16 cellular contexts compared by ENCODE assay signal in the genomic region with DNA sequence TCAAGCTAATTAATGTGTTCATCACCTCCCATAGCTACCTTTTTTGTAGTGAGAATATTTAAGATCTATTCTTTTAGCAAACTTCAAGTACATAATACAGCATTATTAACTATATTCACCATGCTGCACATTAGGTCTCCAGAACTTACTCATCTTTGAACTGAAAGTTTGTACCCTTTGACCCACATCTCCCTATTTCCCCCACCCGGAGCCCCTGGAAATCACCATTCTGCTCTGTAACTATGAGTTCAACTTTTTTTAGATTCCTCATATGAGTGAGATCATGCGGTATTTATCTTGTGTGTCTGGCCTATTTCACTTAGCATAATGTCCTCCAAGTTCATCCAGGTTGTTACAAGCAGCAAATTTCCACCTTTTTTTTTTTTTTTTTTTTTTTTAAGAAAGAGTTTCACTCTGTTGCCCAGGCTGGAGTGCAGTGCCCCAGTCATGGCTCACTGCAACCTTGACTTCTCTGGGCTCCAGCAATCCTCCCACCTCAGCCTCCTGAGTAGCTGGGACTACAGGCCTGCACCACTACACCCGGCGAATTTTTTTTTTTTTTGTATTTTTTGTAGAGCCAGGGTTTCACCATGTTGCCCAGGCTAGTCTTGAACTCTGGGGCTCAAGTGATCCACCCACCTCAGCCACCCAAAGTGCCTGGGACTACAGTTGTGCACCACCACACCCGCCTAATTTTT.
DNase-seq lines count a peak whose midpoint lies in the region; ATAC-seq lines count a peak whose summit lies in the region.
"Had no signal": no experiment of that assay in that cellular context is flagged by ENCODE, and none has a peak within 500 bp of the region (broad histone marks: within the 10 kb centered on the region; RNA-seq: fewer than 3 reads in every experiment).

No MANE protein-coding gene starts in this region.

- peak; percentile 77 for ATAC-seq in GM18873 (IDR thresholded peaks at IDR 0.05; ENCODE audit: low FRiP score, unreplicated experiment)
- peak; percentile 85 for ATAC-seq in GM21529 (IDR thresholded peaks at IDR 0.05; ENCODE audit: unreplicated experiment)
- peak; percentile 75 for ATAC-seq in HG03045 (IDR thresholded peaks at IDR 0.05; ENCODE audit: unreplicated experiment)
- no peak for ATAC-seq in T-helper 17 cell
- ATAC-seq: activated CD8-positive, alpha-beta T cell treated with anti-CD3 and anti-CD28 coated beads, Interleukin-2, amount 10 ng/mL, durations not matched to agents 7 days and 5 days had no signal

- H3K36me3 Mint-ChIP-seq in T-helper 17 cell (ENCODE audit: low read depth) = peaks cover 5% of the 10 kb centered on the region
- H3K36me3 Mint-ChIP-seq in immature natural killer cell = peaks cover 0 to 4% (median 4%) of the 10 kb centered on the region in 3 donors
- H3K36me3 Mint-ChIP-seq: activated naive CD8-positive, alpha-beta T cell treated with anti-CD3 and anti-CD28 coated beads for 36 hours had no signal

- no peaks in the 10 kb centered on the region for H3K9me3 ChIP-seq in T-helper 17 cell (ENCODE audit: control insufficient read depth, low read length, poor library complexity, severe bottlenecking)

- H3K4me1 Mint-ChIP-seq in T-helper 17 cell (peaks cover 9% of the 10 kb centered on the region), immature natural killer cell (peaks cover 11 to 28% of the 10 kb centered on the region in 2 donors)
- H3K4me1 Mint-ChIP-seq: H9 had no signal

- DNase-seq in T-helper 17 cell (no peak), DMS 273 (lab: John Stamatoyannopoulos, UW; ENCODE audit: unreplicated experiment) (no peak), AML-193 (lab: John Stamatoyannopoulos, UW) (no peak), immature natural killer cell (no peak), NCI-H2171 treated with DMSO at 0.1 percent for 48 hours (lab: John Stamatoyannopoulos, UW) (no peak)
- DNase-seq: activated CD8-positive, alpha-beta T cell treated with anti-CD3 and anti-CD28 coated beads, Interleukin-2, amount 10 ng/mL, durations not matched to agents 7 days and 5 days; activated naive CD8-positive, alpha-beta T cell treated with anti-CD3 and anti-CD28 coated beads for 36 hours; CD4-positive, alpha-beta memory T cell; H9; Kasumi-1; OCI-M1; posterior cingulate gyrus; stimulated activated naive CD4-positive, alpha-beta T cell treated with Interleukin-2 at 50 U/mL for 16 hours had no signal

- H3K27ac Mint-ChIP-seq in T-helper 17 cell = peak overlapping the region; percentile 75
- H3K27ac Mint-ChIP-seq in immature natural killer cell = peak overlapping the region in 2 of 6 donors; percentile 11 to 22
- H3K27ac Mint-ChIP-seq: activated CD8-positive, alpha-beta T cell treated with anti-CD3 and anti-CD28 coated beads, Interleukin-2, amount 10 ng/mL, durations not matched to agents 7 days and 5 days; activated naive CD8-positive, alpha-beta T cell treated with anti-CD3 and anti-CD28 coated beads for 36 hours; H9 had no signal

- H3K4me3 Mint-ChIP-seq in T-helper 17 cell = no peak overlapping the region
- no peak overlapping the region for H3K4me3 Mint-ChIP-seq in immature natural killer cell
- H3K4me3 Mint-ChIP-seq: activated CD8-positive, alpha-beta T cell treated with anti-CD3 and anti-CD28 coated beads, Interleukin-2, amount 10 ng/mL, durations not matched to agents 7 days and 5 days; activated naive CD8-positive, alpha-beta T cell treated with anti-CD3 and anti-CD28 coated beads for 36 hours; CD4-positive, alpha-beta memory T cell; H9 had no signal

- no peaks in the 10 kb centered on the region for H3K9me3 Mint-ChIP-seq in immature natural killer cell
- H3K9me3 Mint-ChIP-seq: activated naive CD8-positive, alpha-beta T cell treated with anti-CD3 and anti-CD28 coated beads for 36 hours; CD4-positive, alpha-beta memory T cell; H9 had no signal

- H3K27me3 Mint-ChIP-seq in T-helper 17 cell (no peaks in the 10 kb centered on the region), immature natural killer cell (ENCODE audit: low read depth in 3 of 3) (peaks cover 0 to 3% (median 0%) of the 10 kb centered on the region in 3 donors)
- H3K27me3 Mint-ChIP-seq: activated naive CD8-positive, alpha-beta T cell treated with anti-CD3 and anti-CD28 coated beads for 36 hours; CD4-positive, alpha-beta memory T cell had no signal
